1 cellular context compared by ENCODE assay signal in the genomic region with DNA sequence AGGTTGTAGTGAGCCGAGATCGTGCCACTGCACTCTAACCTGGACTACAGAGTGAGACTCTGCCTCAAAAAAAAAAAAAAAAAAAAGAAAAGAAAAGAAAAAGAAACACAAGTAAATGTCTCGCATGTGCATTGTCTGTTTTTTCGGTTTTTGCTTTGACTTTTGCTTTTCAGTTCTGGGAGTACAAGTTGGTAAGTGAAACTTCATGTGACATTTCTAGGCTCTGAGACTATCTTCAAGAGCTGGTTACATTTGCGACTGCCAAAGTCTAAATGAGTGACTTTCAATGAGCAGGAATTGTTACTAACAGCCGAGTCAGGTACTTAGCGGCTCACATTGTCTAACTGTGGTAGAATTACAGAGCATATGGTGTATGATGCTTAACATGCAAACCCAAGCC.
TF ChIP-seq lines count a peak whose summit lies in the region.

No MANE protein-coding gene starts in this region.

TF ChIP-seq in GM12878, 131 proteins besides CTCF, POLR2A, EP300 and RAD21 (continued from another document):
- TF ChIP-seq REST (IDR thresholded peaks at IDR 0.05; ENCODE audit: low read depth, low read length) (no peak), SMAD5 (IDR thresholded peaks at IDR 0.05; ENCODE audit: low read depth) (no peak), ZBED1 (IDR thresholded peaks at IDR 0.05; ENCODE audit: borderline replicate concordance) (no peak)
